In the genomic region with DNA sequence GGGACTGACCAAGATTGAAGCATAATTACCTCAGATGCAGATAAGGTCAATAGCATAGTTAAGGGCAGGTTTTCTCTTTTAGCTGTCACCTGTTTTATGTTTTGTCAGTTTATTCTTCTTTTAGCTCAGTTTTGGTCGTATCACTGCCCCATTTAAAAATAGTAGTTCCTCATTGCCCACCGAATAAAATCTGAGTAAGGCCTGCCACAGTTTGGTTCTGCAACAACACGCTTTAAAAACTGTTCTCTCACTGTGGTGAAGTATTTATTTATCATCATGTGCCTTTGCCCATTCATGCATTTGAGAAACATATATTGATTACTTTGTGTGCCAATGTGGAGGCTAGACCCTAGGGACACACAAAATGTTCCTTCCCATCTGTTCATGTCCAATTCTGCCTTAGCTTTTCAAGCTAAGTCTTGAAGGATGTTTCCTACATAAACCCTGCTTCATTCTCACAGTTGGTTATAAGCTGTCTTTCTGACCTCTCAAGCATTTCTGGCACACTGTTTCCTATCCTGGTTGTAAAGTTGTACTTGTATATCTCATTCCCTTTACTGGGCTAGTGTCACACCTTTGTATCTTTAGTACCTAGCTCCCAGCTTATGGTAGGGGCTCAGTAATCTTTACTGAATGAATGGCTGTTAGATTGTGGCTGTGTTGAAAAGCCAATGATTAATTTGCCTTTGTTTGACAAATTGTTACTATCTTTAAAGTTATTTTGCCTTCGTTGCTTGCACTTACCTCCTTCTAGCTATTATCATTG, we compare ENCODE assay signal across 10 cellular contexts. TPM values are rescaled to one million over a fixed set of nuclear protein-coding genes. Genes with fewer than 3 reads are reported as not detected.
A peak's percentile ranks its signal among the peaks of the same experiment; 100 is the strongest.
DNase-seq lines count a peak whose midpoint lies in the region; ATAC-seq and TF ChIP-seq lines count a peak whose summit lies in the region.
"Had no signal": no experiment of that assay in that cellular context is flagged by ENCODE, and none has a peak within 500 bp of the region (broad histone marks: within the 10 kb centered on the region; RNA-seq: fewer than 3 reads in every experiment).

No MANE protein-coding gene starts in this region.

- no peak for ATAC-seq in stimulated activated naive CD8-positive, alpha-beta T cell treated with anti-CD3 and anti-CD28 coated beads, Interleukin-15, Interleukin-2, amounts not matched to agents 100 U/mL and 50 U/mL, for 24 hours
- ATAC-seq in activated B cell treated with CpG ODN at 0.5 μM for 24 hours (ENCODE audit: low read depth): peak; percentile 23
- peak; percentile 91 for ATAC-seq in left colon
- no peak for ATAC-seq in GM21825 (IDR thresholded peaks at IDR 0.05; ENCODE audit: unreplicated experiment)
- ATAC-seq in GM21390 (IDR thresholded peaks at IDR 0.05; ENCODE audit: unreplicated experiment): no peak

- peaks cover 97% of the 10 kb centered on the region for H3K4me1 Mint-ChIP-seq in stimulated activated naive CD8-positive, alpha-beta T cell treated with anti-CD3 and anti-CD28 coated beads, Interleukin-15, Interleukin-2, amounts not matched to agents 100 ng/mL and 50 ng/mL, for 24 hours (ENCODE audit: low read depth)
- H3K4me1 Mint-ChIP-seq in activated B cell treated with CpG ODN at 0.5 μM for 24 hours: peaks cover 90% of the 10 kb centered on the region

- POLR2A ChIA-PET in activated B cell treated with CpG ODN at 0.5 μM for 24 hours (lab: Charles Lee): interaction anchor here (0.6 to 17.2 kb wide), 15 partner anchors 8 to 108 kb away, joined by 3 to 395 read pairs (median 5); partner anchors contain the start of gene AKAP13

- no peak for DNase-seq in stimulated activated naive CD8-positive, alpha-beta T cell treated with anti-CD3 and anti-CD28 coated beads, Interleukin-15, Interleukin-2, amounts not matched to agents 100 U/mL and 50 U/mL, for 24 hours
- no peak for DNase-seq in activated B cell treated with CpG ODN at 0.5 μM for 24 hours
- DNase-seq in left colon: no peak
- no peak for DNase-seq in H7
- no peak for DNase-seq in hepatic stellate cell (ENCODE audit: low spot score)
- DNase-seq: dorsolateral prefrontal cortex had no signal

- H3K4me3 Mint-ChIP-seq in stimulated activated naive CD8-positive, alpha-beta T cell treated with anti-CD3 and anti-CD28 coated beads, Interleukin-15, Interleukin-2, amounts not matched to agents 100 ng/mL and 50 ng/mL, for 24 hours: peak overlapping the region; percentile 34
- H3K4me3 Mint-ChIP-seq in activated B cell treated with CpG ODN at 0.5 μM for 24 hours: peak overlapping the region; percentile 60

- peak overlapping the region; percentile 100 for H3K27ac Mint-ChIP-seq in stimulated activated naive CD8-positive, alpha-beta T cell treated with anti-CD3 and anti-CD28 coated beads, Interleukin-15, Interleukin-2, amounts not matched to agents 100 ng/mL and 50 ng/mL, for 24 hours
- H3K27ac Mint-ChIP-seq in activated B cell treated with CpG ODN at 0.5 μM for 24 hours: peak overlapping the region; percentile 91

- H3K27me3 Mint-ChIP-seq in stimulated activated naive CD8-positive, alpha-beta T cell treated with anti-CD3 and anti-CD28 coated beads, Interleukin-15, Interleukin-2, amounts not matched to agents 100 ng/mL and 50 ng/mL, for 24 hours: no peaks in the 10 kb centered on the region
- H3K27me3 Mint-ChIP-seq in activated B cell treated with CpG ODN at 0.5 μM for 24 hours: no peaks in the 10 kb centered on the region

- H3K27me3 ChIP-seq in H7 (ENCODE audit: control insufficient read depth, insufficient read depth, low read length): no peaks in the 10 kb centered on the region
- H3K27me3 ChIP-seq: dorsolateral prefrontal cortex had no signal

- intact Hi-C loops in activated B cell treated with CpG ODN at 0.5 μM for 24 hours (cut with micrococcal nuclease) (loop anchor here (1.0 kb wide), 2 partner anchors 9 to 16 kb away; no protein-coding TSS in a partner anchor), left colon (cut with DNase I, micrococcal nuclease) (no loop called here)

- CTCF ChIA-PET in activated B cell treated with CpG ODN at 0.5 μM for 24 hours (lab: Charles Lee): interaction anchor here (0.5 to 3.1 kb wide), 14 partner anchors 9 to 341 kb away, joined by 3 to 31 read pairs (median 4); no protein-coding TSS in a partner anchor

- TF ChIP-seq CTCF in activated B cell treated with CpG ODN at 0.5 μM for 24 hours (IDR thresholded peaks at IDR 0.05): no peak

- H3K4me3 ChIP-seq in H7 (ENCODE audit: insufficient read depth, low read depth, low read length): no peak overlapping the region
- H3K4me3 ChIP-seq: lung had no signal

- no peaks in the 10 kb centered on the region for H3K9me3 Mint-ChIP-seq in stimulated activated naive CD8-positive, alpha-beta T cell treated with anti-CD3 and anti-CD28 coated beads, Interleukin-15, Interleukin-2, amounts not matched to agents 100 ng/mL and 50 ng/mL, for 24 hours
- H3K9me3 Mint-ChIP-seq in activated B cell treated with CpG ODN at 0.5 μM for 24 hours: no peaks in the 10 kb centered on the region

- no peaks in the 10 kb centered on the region for H3K36me3 ChIP-seq in H7 (replicated peaks; ENCODE audit: control insufficient read depth, insufficient read depth, low read length)

- H3K36me3 Mint-ChIP-seq in stimulated activated naive CD8-positive, alpha-beta T cell treated with anti-CD3 and anti-CD28 coated beads, Interleukin-15, Interleukin-2, amounts not matched to agents 100 ng/mL and 50 ng/mL, for 24 hours (ENCODE audit: low read depth): peaks cover 11% of the 10 kb centered on the region
- H3K36me3 Mint-ChIP-seq in activated B cell treated with CpG ODN at 0.5 μM for 24 hours (ENCODE audit: low read depth): peaks cover 1% of the 10 kb centered on the region

RNA-seq across cellular contexts. Expression of gene AKAP13, which starts 23.9 kb away (rescaled TPM):
- total RNA-seq in activated B cell treated with CpG ODN at 0.5 μM for 24 hours (254 and 290 TPM in 2 replicates), left colon (100 to 1,000 TPM; 151 to 159 TPM)
- 26.2 and 32.7 TPM in 2 replicates for total RNA-seq in H7 (2014; rRNA removed; shearing (Covaris generic))

Comparison
In these comparisons a context has a peak if more than half of its experiments do, and no peak if none do; other contexts are left out.
1. ATAC-seq: peak in activated B cell treated with CpG ODN at 0.5 μM for 24 hours (single experiment) and left colon (single experiment); none in stimulated activated naive CD8-positive, alpha-beta T cell treated with anti-CD3 and anti-CD28 coated beads, Interleukin-15, Interleukin-2, amounts not matched to agents 100 U/mL and 50 U/mL, for 24 hours (single experiment), GM21825 (single experiment) and GM21390 (single experiment).